ENCODE assay signal across 18 cellular contexts in genomic region chr7:41416208-41416595, GRCh38.
DNase-seq lines count a peak whose midpoint lies in the region; ATAC-seq, FAIRE-seq and TF ChIP-seq lines count a peak whose summit lies in the region.
"Had no signal": no experiment of that assay in that cellular context is flagged by ENCODE, and none has a peak within 500 bp of the region (broad histone marks: within the 10 kb centered on the region; RNA-seq: fewer than 3 reads in every experiment).

No MANE protein-coding gene starts in this region.

- H3K4me1 ChIP-seq in breast epithelium (no peaks in the 10 kb centered on the region), foreskin keratinocyte (peaks cover 16% of the 10 kb centered on the region), left lung (no peaks in the 10 kb centered on the region)
- H3K4me1 ChIP-seq in CD4-positive, alpha-beta memory T cell (ENCODE audit: insufficient read depth, low read length): no peaks in the 10 kb centered on the region
- H3K4me1 ChIP-seq: BLaER1 had no signal

- no peak overlapping the region for H3K27ac ChIP-seq in breast epithelium
- H3K27ac ChIP-seq in foreskin keratinocyte: peak overlapping the region; percentile 48
- H3K27ac ChIP-seq in left lung: no peak overlapping the region
- no peak overlapping the region for H3K27ac ChIP-seq in CD4-positive, alpha-beta memory T cell (ENCODE audit: low read depth, low read length)
- H3K27ac ChIP-seq: BLaER1, SJSA1 had no signal

- no peaks in the 10 kb centered on the region for H3K27me3 Mint-ChIP-seq in MCF 10A (ENCODE audit: insufficient read depth, unreplicated experiment)
- H3K27me3 Mint-ChIP-seq in CD4-positive, alpha-beta memory T cell: no peaks in the 10 kb centered on the region
- H3K27me3 Mint-ChIP-seq: CD8-positive, alpha-beta memory T cell had no signal

- intact Hi-C loops in MCF 10A (cut with micrococcal nuclease): no loop called here
- intact Hi-C loops in breast epithelium (cut with DNase I; ENCODE audit: low total_unique reads): no loop called here
- intact Hi-C loops in left lung (cut with DNase I): no loop called here
- intact Hi-C loops in CD4-positive, alpha-beta memory T cell (cut with micrococcal nuclease): no loop called here

- DNase-seq in MCF 10A (ENCODE audit: unreplicated experiment): peak; percentile 13
- no peak for DNase-seq in breast epithelium (ENCODE audit: low spot score in 2 of 2)
- DNase-seq in bronchial epithelial cell (ENCODE audit: low read depth): peak; percentile 82
- peak in 1 of 2 donors; percentile 70 for DNase-seq in foreskin keratinocyte
- DNase-seq in left lung: no peak
- no peak for DNase-seq in NCI-H2227 (lab: John Stamatoyannopoulos, UW; ENCODE audit: unreplicated experiment)
- no peak for DNase-seq in CD4-positive, alpha-beta memory T cell
- DNase-seq: 8988T; CD8-positive, alpha-beta memory T cell; NCI-H187 treated with DMSO at 0.1 percent for 48 hours; NCI-H446 treated with DMSO at 0.1 percent for 48 hours; NCI-H774; PC-3 had no signal

- ATAC-seq in foreskin keratinocyte (peak; percentile 34), left lung (no peak), GM19397 (IDR thresholded peaks at IDR 0.05; ENCODE audit: unreplicated experiment) (no peak)
- ATAC-seq: PC-3 had no signal

- H3K4me3 Mint-ChIP-seq in MCF 10A (ENCODE audit: unreplicated experiment): no peak overlapping the region
- H3K4me3 Mint-ChIP-seq in CD4-positive, alpha-beta memory T cell: no peak overlapping the region
- H3K4me3 Mint-ChIP-seq: CD8-positive, alpha-beta memory T cell had no signal

- H3K4me1 Mint-ChIP-seq in MCF 10A (ENCODE audit: insufficient read depth, unreplicated experiment): peaks cover 5% of the 10 kb centered on the region
- H3K4me1 Mint-ChIP-seq in CD4-positive, alpha-beta memory T cell: no peaks in the 10 kb centered on the region
- H3K4me1 Mint-ChIP-seq: CD8-positive, alpha-beta memory T cell had no signal

- H3K9me3 ChIP-seq in breast epithelium (no peaks in the 10 kb centered on the region), left lung (peaks cover 0 to 7% of the 10 kb centered on the region in 2 donors)
- H3K9me3 ChIP-seq in CD4-positive, alpha-beta memory T cell (ENCODE audit: control insufficient read depth in 1 of 2, low read length in 2 of 2): peaks cover 0 to 3% of the 10 kb centered on the region in 2 donors
- H3K9me3 ChIP-seq: SJSA1 had no signal

- CTCF ChIA-PET in MCF 10A (lab: Yijun Ruan, JAX): interaction anchor here (0.6 kb wide), 1 partner anchor 57 kb away, joined by 3 read pairs; no protein-coding TSS in a partner anchor
- CTCF ChIA-PET in CD4-positive, alpha-beta memory T cell (lab: Charles Lee; ENCODE audit: partially characterized antibody): no interaction called here

- H3K36me3 ChIP-seq in breast epithelium: no peaks in the 10 kb centered on the region
- no peaks in the 10 kb centered on the region for H3K36me3 ChIP-seq in bronchial epithelial cell (ENCODE audit: control insufficient read depth, insufficient read depth, low read length)
- H3K36me3 ChIP-seq in left lung: no peaks in the 10 kb centered on the region
- H3K36me3 ChIP-seq in CD4-positive, alpha-beta memory T cell (ENCODE audit: insufficient read depth, low read length): no peaks in the 10 kb centered on the region
- H3K36me3 ChIP-seq: BLaER1, SJSA1 had no signal

- H3K27ac Mint-ChIP-seq in MCF 10A (ENCODE audit: low read depth, unreplicated experiment): peak overlapping the region; percentile 70
- no peak overlapping the region for H3K27ac Mint-ChIP-seq in CD4-positive, alpha-beta memory T cell
- H3K27ac Mint-ChIP-seq: CD8-positive, alpha-beta memory T cell had no signal

- H3K4me3 ChIP-seq in breast epithelium (no peak overlapping the region), bronchial epithelial cell (ENCODE audit: low read depth, low read length) (no peak overlapping the region), left lung (no peak overlapping the region)
- no peak overlapping the region for H3K4me3 ChIP-seq in CD4-positive, alpha-beta memory T cell (ENCODE audit: low read length in 2 of 2)
- H3K4me3 ChIP-seq: BLaER1, SJSA1 had no signal

- TF ChIP-seq POLR2A in breast epithelium (IDR thresholded peaks at IDR 0.05): no peak

- H3K9me3 Mint-ChIP-seq in MCF 10A (ENCODE audit: unreplicated experiment): peaks cover 7% of the 10 kb centered on the region
- peaks cover 3 to 11% (median 6%) of the 10 kb centered on the region in 8 donors for H3K9me3 Mint-ChIP-seq in CD4-positive, alpha-beta memory T cell

- H3K27me3 ChIP-seq in breast epithelium (no peaks in the 10 kb centered on the region), bronchial epithelial cell (ENCODE audit: control insufficient read depth, insufficient read depth, low read length) (no peaks in the 10 kb centered on the region), foreskin keratinocyte (no peaks in the 10 kb centered on the region), left lung (no peaks in the 10 kb centered on the region)
- no peaks in the 10 kb centered on the region for H3K27me3 ChIP-seq in CD4-positive, alpha-beta memory T cell (ENCODE audit: insufficient read depth, low read length)
- H3K27me3 ChIP-seq: BLaER1, SJSA1 had no signal

- H3K36me3 Mint-ChIP-seq in MCF 10A (ENCODE audit: insufficient read depth, unreplicated experiment): no peaks in the 10 kb centered on the region
- no peaks in the 10 kb centered on the region for H3K36me3 Mint-ChIP-seq in CD4-positive, alpha-beta memory T cell
- H3K36me3 Mint-ChIP-seq: CD8-positive, alpha-beta memory T cell had no signal

- BruUV-seq in MCF 10A (replicated peaks; lab: Mats Ljungman, UMichigan): no TSS peak

- POLR2A ChIA-PET in MCF 10A (lab: Yijun Ruan, JAX): interaction anchor here (0.6 to 1.2 kb wide), 4 partner anchors 9 to 254 kb away, joined by 3 to 5 read pairs (median 4); no protein-coding TSS in a partner anchor
- POLR2A ChIA-PET in CD4-positive, alpha-beta memory T cell (lab: Charles Lee; ENCODE audit: partially characterized antibody): no interaction called here

- no peak for TF ChIP-seq CTCF in MCF 10A (IDR thresholded peaks at IDR 0.05; ENCODE audit: unreplicated experiment)
- TF ChIP-seq CTCF in breast epithelium (IDR thresholded peaks at IDR 0.05): no peak
- TF ChIP-seq CTCF in bronchial epithelial cell (IDR thresholded peaks at IDR 0.05; ENCODE audit: insufficient read depth, low read length, severe bottlenecking): no peak
- no peak for TF ChIP-seq CTCF in foreskin keratinocyte (conservative IDR thresholded peaks at IDR 0.05)
- TF ChIP-seq CTCF in left lung (IDR thresholded peaks at IDR 0.05): no peak

- no peak for FAIRE-seq in bronchial epithelial cell (lab: Jason Lieb, UNC)
- FAIRE-seq: H54, HTR-8/SVneo had no signal

Comparison
In these comparisons a context has a peak if more than half of its experiments do, and no peak if none do; other contexts are left out.
1. DNase-seq: peak in MCF 10A (single experiment) and bronchial epithelial cell (single experiment); none in breast epithelium (0 of 2), left lung (0 of 2), NCI-H2227 (single experiment) and CD4-positive, alpha-beta memory T cell (0 of 5).